ENCODE assay signal across 13 cellular contexts in the genomic region with DNA sequence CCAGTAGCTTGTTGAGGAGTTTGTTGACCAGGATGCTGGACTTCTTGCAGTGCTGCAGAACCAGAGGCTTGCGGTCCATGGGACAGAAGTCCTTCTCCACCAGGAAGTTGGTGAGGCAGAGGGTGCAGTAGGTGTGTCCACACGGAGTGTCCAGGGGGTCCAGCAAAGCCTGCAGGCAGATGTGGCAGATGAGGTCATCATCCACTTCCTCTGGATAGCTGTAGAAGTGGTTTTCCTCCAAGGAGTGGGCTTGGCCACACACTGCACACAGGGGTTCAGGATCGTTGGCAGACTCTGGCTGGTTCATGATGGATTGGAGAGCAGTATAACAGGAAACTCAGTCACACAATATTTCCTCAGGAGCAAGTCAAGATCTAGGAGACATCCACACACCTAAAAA.
"Had no signal": no experiment of that assay in that cellular context is flagged by ENCODE, and none has a peak within 500 bp of the region (broad histone marks: within the 10 kb centered on the region; RNA-seq: fewer than 3 reads in every experiment).

No MANE protein-coding gene starts in this region.

- H3K4me3 ChIP-seq: body of pancreas, left lung, neural progenitor cell, ovary had no signal

- DNase-seq: activated CD4-positive, alpha-beta T cell treated with anti-CD3 and anti-CD28 coated beads for 4 hours; activated CD8-positive, alpha-beta T cell treated with anti-CD3 and anti-CD28 coated beads for 36 hours; activated T-cell treated with anti-CD3 and anti-CD28 coated beads, Interleukin-2, amount 50 U/mL, for 4 hours; body of pancreas; caudate nucleus; hippocampal formation; left lung; mammary epithelial cell; naive B cell; ovary; T-helper 9 cell; WERI-Rb-1 had no signal

- H3K4me2 ChIP-seq: neural progenitor cell had no signal

- H3K27me3 ChIP-seq: body of pancreas, left lung, neural progenitor cell, ovary had no signal

- H3K4me1 ChIP-seq: neural progenitor cell had no signal

- H2AFZ ChIP-seq: neural progenitor cell had no signal

- H3K27ac ChIP-seq: body of pancreas, left lung, neural progenitor cell, ovary, WERI-Rb-1 had no signal

- H3K36me3 ChIP-seq: left lung, neural progenitor cell, ovary, WERI-Rb-1 had no signal

- H3K9me3 ChIP-seq: body of pancreas, left lung, ovary had no signal

- H3K9ac ChIP-seq: neural progenitor cell had no signal
